Comparison of ENCODE assay signal across 32 cellular contexts in genomic region chr3:9886328-9886727, GRCh38. TPM values are rescaled to one million over a fixed set of nuclear protein-coding genes. Genes with fewer than 3 reads are reported as not detected.
"Had no signal": no experiment of that assay in that cellular context is flagged by ENCODE, and none has a peak within 500 bp of the region (broad histone marks: within the 10 kb centered on the region; RNA-seq: fewer than 3 reads in every experiment).

No MANE protein-coding gene starts in this region.

- H3K27me3 ChIP-seq: neural progenitor cell, ovary, right lobe of liver, sigmoid colon, suprapubic skin, testis, tibial nerve, vagina had no signal

- H2AFZ ChIP-seq: neural progenitor cell, parathyroid adenoma had no signal

- H3K27ac Mint-ChIP-seq: naive thymus-derived CD4-positive, alpha-beta T cell; natural killer cell; nephron; neural progenitor cell; progenitor cell of endocrine pancreas; stimulated activated memory B cell treated with anti-CD40 and anti-IgM and Interleukin-4, amounts not matched to agents 10 μg/mL and 1 μg/mL and 100 μg/mL, for 72 hours; stimulated activated naive CD8-positive, alpha-beta T cell treated with anti-CD3 and anti-CD28 coated beads, Interleukin-15, amount 100 ng/mL, for 72 hours; type B pancreatic cell had no signal

- H3K36me3 ChIP-seq: neural progenitor cell, ovary, right lobe of liver, sigmoid colon, suprapubic skin, tibial nerve, vagina had no signal

- H3K27ac ChIP-seq: neural progenitor cell, ovary, parathyroid adenoma, psoas muscle, right lobe of liver, sigmoid colon, suprapubic skin, testis, tibial nerve, vagina had no signal

- FAIRE-seq: small intestine, urothelium cell line had no signal

- H3K9me3 ChIP-seq: ovary, psoas muscle, right lobe of liver, sigmoid colon, suprapubic skin, testis, tibial nerve, vagina had no signal

- ATAC-seq: naive thymus-derived CD4-positive, alpha-beta T cell; natural killer cell; psoas muscle; right cardiac atrium; right lobe of liver; stimulated activated memory B cell treated with anti-CD40 and anti-IgM and Interleukin-4, amounts not matched to agents 10 μg/mL and 1 μg/mL and 100 μg/mL, for 72 hours; stimulated activated naive CD8-positive, alpha-beta T cell treated with anti-CD3 and anti-CD28 coated beads, Interleukin-15, amount 100 ng/mL, for 72 hours; stimulated activated naive CD8-positive, alpha-beta T cell treated with anti-CD3 and anti-CD28 coated beads, Interleukin-15, Interleukin-2, amounts not matched to agents 100 U/mL and 50 U/mL, for 24 hours had no signal

- H3K9me3 Mint-ChIP-seq: naive thymus-derived CD4-positive, alpha-beta T cell; natural killer cell; nephron; stimulated activated memory B cell treated with anti-CD40 and anti-IgM and Interleukin-4, amounts not matched to agents 10 μg/mL and 1 μg/mL and 100 μg/mL, for 72 hours; stimulated activated naive CD8-positive, alpha-beta T cell treated with anti-CD3 and anti-CD28 coated beads, Interleukin-15, amount 100 ng/mL, for 72 hours; type B pancreatic cell had no signal

- H3K4me2 ChIP-seq: neural progenitor cell had no signal

- DNase-seq: naive thymus-derived CD4-positive, alpha-beta T cell; natural killer cell; occipital lobe; ovary; psoas muscle; right cardiac atrium; right lobe of liver; sigmoid colon; small intestine; stimulated activated CD4-positive, alpha-beta T cell treated with anti-CD3 and anti-CD28 coated beads, Interleukin-12 subunit alpha, Interleukin-12 subunit beta, amount 100 ng/mL, for 4 hours; stimulated activated CD4-positive, alpha-beta T cell treated with anti-CD3 and anti-CD28 coated beads, Interleukin-1b, Interleukin-23, amount 100 ng/mL, for 48 hours; stimulated activated CD4-positive, alpha-beta T cell treated with anti-CD3 and anti-CD28 coated beads, Interleukin-4, amount 100 ng/mL, for 1 hour; stimulated activated CD4-positive, alpha-beta T cell treated with anti-CD3 and anti-CD28 coated beads, Interleukin-4, amount 100 ng/mL, for 4 hours; stimulated activated CD8-positive, alpha-beta memory T cell treated with anti-CD3 and anti-CD28 coated beads, Interleukin-4, amount 100 ng/mL, for 48 hours; stimulated activated naive CD4-positive, alpha-beta T cell; stimulated activated naive CD8-positive, alpha-beta T cell treated with anti-CD3 and anti-CD28 coated beads, Interleukin-15, amount 100 ng/mL, for 72 hours; stimulated activated naive CD8-positive, alpha-beta T cell treated with anti-CD3 and anti-CD28 coated beads, Interleukin-15, Interleukin-2, amounts not matched to agents 100 U/mL and 50 U/mL, for 24 hours; substantia nigra; testis had no signal

- H3K27me3 Mint-ChIP-seq: progenitor cell of endocrine pancreas; stimulated activated memory B cell treated with anti-CD40 and anti-IgM and Interleukin-4, amounts not matched to agents 10 μg/mL and 1 μg/mL and 100 μg/mL, for 72 hours; stimulated activated naive CD8-positive, alpha-beta T cell treated with anti-CD3 and anti-CD28 coated beads, Interleukin-15, amount 100 ng/mL, for 72 hours; type B pancreatic cell had no signal

- H3K36me3 Mint-ChIP-seq: natural killer cell, neural progenitor cell had no signal

- H3K4me3 ChIP-seq: neural progenitor cell, ovary, psoas muscle, right lobe of liver, sigmoid colon, suprapubic skin, testis, tibial nerve, vagina had no signal

- H3K9ac ChIP-seq: neural progenitor cell, parathyroid adenoma had no signal

- H3K4me3 Mint-ChIP-seq: naive thymus-derived CD4-positive, alpha-beta T cell; natural killer cell; nephron; neural progenitor cell; stimulated activated memory B cell treated with anti-CD40 and anti-IgM and Interleukin-4, amounts not matched to agents 10 μg/mL and 1 μg/mL and 100 μg/mL, for 72 hours; stimulated activated naive CD8-positive, alpha-beta T cell treated with anti-CD3 and anti-CD28 coated beads, Interleukin-15, amount 100 ng/mL, for 72 hours; type B pancreatic cell had no signal

RNA-seq across cellular contexts. Expression of gene CIDEC, which starts 6.3 kb away (rescaled TPM):
- total RNA-seq: naive thymus-derived CD4-positive, alpha-beta T cell; natural killer cell; occipital lobe; osteoblast; progenitor cell of endocrine pancreas had no signal
- polyA plus RNA-seq: naive thymus-derived CD4-positive, alpha-beta T cell; neural cell had no signal

RNA-seq across cellular contexts. Expression of gene IL17RE, which starts 16.3 kb away (rescaled TPM):
- total RNA-seq: occipital lobe, skeletal muscle tissue had no signal
- polyA plus RNA-seq: naive thymus-derived CD4-positive, alpha-beta T cell had no signal

RNA-seq across cellular contexts. Expression of gene IL17RC, which starts 30.6 kb away (rescaled TPM):
- polyA plus RNA-seq: neural cell had no signal
